1 cellular context compared by ENCODE assay signal in the genomic region with DNA sequence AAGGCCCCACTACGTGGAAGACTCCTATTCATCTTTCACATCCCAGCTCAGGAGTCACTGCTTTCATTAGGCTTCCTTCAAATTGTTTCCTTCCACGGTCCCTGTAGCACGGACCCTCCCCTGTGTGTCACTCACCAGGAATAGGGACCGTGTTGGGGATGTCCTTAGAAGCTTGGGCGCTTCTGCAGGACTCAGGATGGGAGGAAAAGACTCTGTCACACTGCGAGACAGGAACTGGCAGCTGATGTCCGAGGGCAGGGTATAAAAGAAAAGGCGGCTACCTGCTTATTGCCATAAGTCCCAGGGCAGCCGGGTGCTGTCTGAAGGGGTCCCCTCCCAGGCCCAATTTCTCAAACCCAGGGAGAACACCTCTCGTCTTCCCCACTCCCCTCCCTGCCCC.
TF ChIP-seq lines count a peak whose summit lies in the region.

No MANE protein-coding gene starts in this region.

TF ChIP-seq in SK-N-SH treated with all-trans-retinoic acid at 6 μM for 48 hours, 23 proteins besides CTCF, POLR2A, EP300 and RAD21:
- TF ChIP-seq, protein P1, sequence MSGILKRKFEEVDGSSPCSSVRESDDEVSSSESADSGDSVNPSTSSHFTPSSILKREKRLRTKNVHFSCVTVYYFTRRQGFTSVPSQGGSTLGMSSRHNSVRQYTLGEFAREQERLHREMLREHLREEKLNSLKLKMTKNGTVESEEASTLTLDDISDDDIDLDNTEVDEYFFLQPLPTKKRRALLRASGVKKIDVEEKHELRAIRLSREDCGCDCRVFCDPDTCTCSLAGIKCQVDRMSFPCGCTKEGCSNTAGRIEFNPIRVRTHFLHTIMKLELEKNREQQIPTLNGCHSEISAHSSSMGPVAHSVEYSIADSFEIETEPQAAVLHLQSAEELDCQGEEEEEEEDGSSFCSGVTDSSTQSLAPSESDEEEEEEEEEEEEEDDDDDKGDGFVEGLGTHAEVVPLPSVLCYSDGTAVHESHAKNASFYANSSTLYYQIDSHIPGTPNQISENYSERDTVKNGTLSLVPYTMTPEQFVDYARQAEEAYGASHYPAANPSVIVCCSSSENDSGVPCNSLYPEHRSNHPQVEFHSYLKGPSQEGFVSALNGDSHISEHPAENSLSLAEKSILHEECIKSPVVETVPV (CRISPR knock-in tag; IDR thresholded peaks at IDR 0.05): no peak
- TF ChIP-seq ZNF565 (CRISPR knock-in tag; conservative IDR thresholded peaks at IDR 0.05; ENCODE audit: low read depth): no peak
- no peak for TF ChIP-seq PPARA (CRISPR knock-in tag; IDR thresholded peaks at IDR 0.05; ENCODE audit: borderline replicate concordance)
- TF ChIP-seq GLIS3 (CRISPR knock-in tag; IDR thresholded peaks at IDR 0.05): no peak
- TF ChIP-seq CSDC2 (CRISPR knock-in tag; IDR thresholded peaks at IDR 0.05): no peak
- no peak for TF ChIP-seq BACH2 (CRISPR knock-in tag; IDR thresholded peaks at IDR 0.05; ENCODE audit: borderline replicate concordance)
- no peak for TF ChIP-seq ZNF70 (CRISPR knock-in tag; IDR thresholded peaks at IDR 0.05)
- no peak for TF ChIP-seq OSR1 (CRISPR knock-in tag; IDR thresholded peaks at IDR 0.05)
- TF ChIP-seq SNAI2 (CRISPR knock-in tag; IDR thresholded peaks at IDR 0.05): no peak
- TF ChIP-seq ARNTL (CRISPR knock-in tag; IDR thresholded peaks at IDR 0.05; ENCODE audit: borderline replicate concordance, low read depth): no peak
- no peak for TF ChIP-seq TCF4 (CRISPR knock-in tag; IDR thresholded peaks at IDR 0.05; ENCODE audit: borderline replicate concordance)
TF ChIP-seq in SK-N-SH treated with all-trans-retinoic acid at 6 μM for 48 hours: peak in this region for 0.
